In the genomic region with DNA sequence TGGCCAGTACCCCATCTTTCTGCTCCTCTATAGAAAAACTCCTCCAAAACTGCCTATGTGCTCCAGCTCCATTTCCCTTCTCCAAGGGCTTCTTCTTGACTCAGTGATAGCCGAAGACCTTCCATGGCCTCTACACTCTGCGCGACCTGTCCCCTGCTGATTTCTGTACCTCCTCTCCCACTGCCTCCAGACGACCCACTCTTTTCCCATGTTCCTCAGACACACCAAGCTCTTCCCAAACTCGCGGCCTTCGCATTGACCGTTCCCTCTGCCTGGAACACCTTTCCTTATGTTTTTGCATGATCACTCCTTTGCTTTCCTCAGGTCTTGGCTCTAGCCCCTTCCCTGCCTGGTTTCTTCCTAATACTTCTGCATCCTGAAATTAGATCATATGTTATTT, we compare ENCODE assay signal across 16 cellular contexts.
A peak's percentile ranks its signal among the peaks of the same experiment; 100 is the strongest.
DNase-seq lines count a peak whose midpoint lies in the region; ATAC-seq and TF ChIP-seq lines count a peak whose summit lies in the region.
"Had no signal": no experiment of that assay in that cellular context is flagged by ENCODE, and none has a peak within 500 bp of the region (broad histone marks: within the 10 kb centered on the region; RNA-seq: fewer than 3 reads in every experiment).

No MANE protein-coding gene starts in this region.

- H3K9me3 Mint-ChIP-seq in natural killer cell = no peaks in the 10 kb centered on the region
- H3K9me3 Mint-ChIP-seq in natural killer cell treated with Interleukin-12 subunit alpha and Interleukin-12 subunit beta and Interleukin-15 and Interleukin-18, amount 100 ng/mL, for 72 hours = no peaks in the 10 kb centered on the region
- no peaks in the 10 kb centered on the region for H3K9me3 Mint-ChIP-seq in endodermal cell
- no peaks in the 10 kb centered on the region for H3K9me3 Mint-ChIP-seq in type B pancreatic cell
- H3K9me3 Mint-ChIP-seq: CD8-positive, alpha-beta T cell had no signal

- WGBS in endodermal cell (ENCODE audit: insufficient coverage in 1 of 2, insufficient read length in 1 of 2), 2 experiments = 93 to 100% methylated on average over 8 of the region's 8 CpGs

- ATAC-seq in natural killer cell (no peak), GM21529 (IDR thresholded peaks at IDR 0.05; ENCODE audit: unreplicated experiment) (no peak), GM18502 (IDR thresholded peaks at IDR 0.05; ENCODE audit: poor library complexity, unreplicated experiment) (no peak)
- no peak for ATAC-seq in natural killer cell treated with Interleukin-12 subunit alpha and Interleukin-12 subunit beta and Interleukin-15 and Interleukin-18, amount 100 ng/mL, for 72 hours
- ATAC-seq: CD8-positive, alpha-beta T cell had no signal

- H3K4me1 ChIP-seq in endodermal cell (ENCODE audit: control insufficient read depth, insufficient read depth, low read length) = peaks cover 5% of the 10 kb centered on the region
- H3K4me1 ChIP-seq: HAP-1 had no signal

- DNase-seq in natural killer cell (no peak), endodermal cell (peak; percentile 28), type B pancreatic cell (ENCODE audit: extremely low spot score, unreplicated experiment) (peak; percentile 22), KBM-7 (no peak)
- no peak for DNase-seq in natural killer cell treated with Interleukin-12 subunit alpha and Interleukin-12 subunit beta and Interleukin-15 and Interleukin-18, amount 100 ng/mL, for 72 hours (ENCODE audit: low spot score)
- DNase-seq: Calu3, DMS79 treated with DMSO at 0.1 percent for 48 hours, GF-D8, GOT3 had no signal

- H3K4me1 Mint-ChIP-seq in natural killer cell = peaks cover 30 to 44% of the 10 kb centered on the region in 2 donors
- peaks cover 26 to 31% of the 10 kb centered on the region in 2 donors for H3K4me1 Mint-ChIP-seq in natural killer cell treated with Interleukin-12 subunit alpha and Interleukin-12 subunit beta and Interleukin-15 and Interleukin-18, amount 100 ng/mL, for 72 hours (ENCODE audit: low read depth in 2 of 2)
- peaks cover 9% of the 10 kb centered on the region for H3K4me1 Mint-ChIP-seq in endodermal cell
- H3K4me1 Mint-ChIP-seq in type B pancreatic cell (ENCODE audit: unreplicated experiment) = peaks cover 15% of the 10 kb centered on the region

- TF ChIP-seq CTCF in natural killer cell (IDR thresholded peaks at IDR 0.05) = no peak
- no peak for TF ChIP-seq CTCF in endodermal cell (conservative IDR thresholded peaks at IDR 0.05)
- TF ChIP-seq CTCF in type B pancreatic cell (conservative IDR thresholded peaks at IDR 0.05) = no peak

- H3K27ac Mint-ChIP-seq in natural killer cell (no peak overlapping the region), endodermal cell (no peak overlapping the region), type B pancreatic cell (no peak overlapping the region)
- H3K27ac Mint-ChIP-seq in natural killer cell treated with Interleukin-12 subunit alpha and Interleukin-12 subunit beta and Interleukin-15 and Interleukin-18, amount 100 ng/mL, for 72 hours = no peak overlapping the region
- H3K27ac Mint-ChIP-seq: B cell; CD8-positive, alpha-beta T cell had no signal

- no peak overlapping the region for H3K9ac ChIP-seq in endodermal cell (ENCODE audit: extremely low read depth, low read length, poor library complexity, severe bottlenecking)
- H3K9ac ChIP-seq: BLaER1 treated with 17β-estradiol and CSF1 and Interleukin-3, amounts not matched to agents 10 nM and 100 nM had no signal

- in situ Hi-C loops in KBM-7 (cut with MboI; ENCODE audit: low pct_unique_long_range_greater_than_20kb, low sequenced_read_pairs) = no loop called here

- H3K4me3 ChIP-seq in endodermal cell (ENCODE audit: low read length) = no peak overlapping the region
- H3K4me3 ChIP-seq: BLaER1 treated with 17β-estradiol and CSF1 and Interleukin-3, amounts not matched to agents 10 nM and 100 nM; HAP-1 had no signal

- H3K36me3 ChIP-seq in endodermal cell (ENCODE audit: control insufficient read depth, insufficient read depth, low read length) = no peaks in the 10 kb centered on the region
- H3K36me3 ChIP-seq: BLaER1 treated with 17β-estradiol and CSF1 and Interleukin-3, amounts not matched to agents 10 nM and 100 nM; HAP-1 had no signal

- intact Hi-C loops in natural killer cell (cut with micrococcal nuclease) = no loop called here

- H3K4me3 Mint-ChIP-seq in natural killer cell (peak overlapping the region; percentile 22), endodermal cell (no peak overlapping the region), type B pancreatic cell (no peak overlapping the region)
- no peak overlapping the region for H3K4me3 Mint-ChIP-seq in natural killer cell treated with Interleukin-12 subunit alpha and Interleukin-12 subunit beta and Interleukin-15 and Interleukin-18, amount 100 ng/mL, for 72 hours
- H3K4me3 Mint-ChIP-seq: B cell; CD8-positive, alpha-beta T cell had no signal

- no peak overlapping the region for H3K27ac ChIP-seq in endodermal cell (ENCODE audit: low read depth, low read length)
- H3K27ac ChIP-seq: BLaER1 treated with 17β-estradiol and CSF1 and Interleukin-3, amounts not matched to agents 10 nM and 100 nM; HL-60 had no signal

- H3K27me3 ChIP-seq in endodermal cell (ENCODE audit: control insufficient read depth, insufficient read depth, low read length, poor library complexity, severe bottlenecking) = peaks cover 93% of the 10 kb centered on the region

- H3K36me3 Mint-ChIP-seq in natural killer cell = no peaks in the 10 kb centered on the region
- no peaks in the 10 kb centered on the region for H3K36me3 Mint-ChIP-seq in natural killer cell treated with Interleukin-12 subunit alpha and Interleukin-12 subunit beta and Interleukin-15 and Interleukin-18, amount 100 ng/mL, for 72 hours
- H3K36me3 Mint-ChIP-seq in endodermal cell (ENCODE audit: low read depth) = no peaks in the 10 kb centered on the region
- H3K36me3 Mint-ChIP-seq in type B pancreatic cell = no peaks in the 10 kb centered on the region
- H3K36me3 Mint-ChIP-seq: CD8-positive, alpha-beta T cell had no signal

- H3K9me3 ChIP-seq in endodermal cell (ENCODE audit: control insufficient read depth, low read length) = no peaks in the 10 kb centered on the region
- H3K9me3 ChIP-seq: HAP-1 had no signal

- H3K27me3 Mint-ChIP-seq in natural killer cell (ENCODE audit: low read depth in 2 of 2) = peaks cover 7 to 12% of the 10 kb centered on the region in 2 donors
- H3K27me3 Mint-ChIP-seq in natural killer cell treated with Interleukin-12 subunit alpha and Interleukin-12 subunit beta and Interleukin-15 and Interleukin-18, amount 100 ng/mL, for 72 hours = peaks cover 10 to 13% of the 10 kb centered on the region in 2 donors
- peaks cover 98% of the 10 kb centered on the region for H3K27me3 Mint-ChIP-seq in endodermal cell (ENCODE audit: insufficient read depth)
- H3K27me3 Mint-ChIP-seq in type B pancreatic cell = peaks cover 62% of the 10 kb centered on the region

Comparison
In these comparisons a context has a peak if more than half of its experiments do, and no peak if none do; other contexts are left out.
1. DNase-seq: peak in endodermal cell (single experiment) and type B pancreatic cell (single experiment); none in natural killer cell (single experiment), natural killer cell treated with Interleukin-12 subunit alpha and Interleukin-12 subunit beta and Interleukin-15 and Interleukin-18, amount 100 ng/mL, for 72 hours (single experiment) and KBM-7 (single experiment).